ENCODE assay signal across 2 cellular contexts in genomic region chrX:13082286-13083065, GRCh38.
TF ChIP-seq lines count a peak whose summit lies in the region.

No MANE protein-coding gene starts in this region.

TF ChIP-seq in IMR-90, 13 proteins besides CTCF, POLR2A, EP300 and RAD21:
- no peak for TF ChIP-seq CHD1 (IDR thresholded peaks at IDR 0.05; ENCODE audit: low read depth, low read length)
- TF ChIP-seq RCOR1 (IDR thresholded peaks at IDR 0.05; ENCODE audit: insufficient replicate concordance, low read length): no peak
- no peak for TF ChIP-seq FOS (IDR thresholded peaks at IDR 0.05; ENCODE audit: low read depth, low read length)
- TF ChIP-seq NFE2L2 (IDR thresholded peaks at IDR 0.05; ENCODE audit: low read depth, low read length): no peak
- no peak for TF ChIP-seq CEBPB (IDR thresholded peaks at IDR 0.05; ENCODE audit: low read depth, low read length)
- TF ChIP-seq MXI1 (IDR thresholded peaks at IDR 0.05; ENCODE audit: borderline replicate concordance, low read depth, low read length): no peak
- no peak for TF ChIP-seq USF2 (IDR thresholded peaks at IDR 0.05; ENCODE audit: low read depth, low read length)
- TF ChIP-seq SMC3 (IDR thresholded peaks at IDR 0.05; ENCODE audit: low read depth, low read length): no peak
- no peak for TF ChIP-seq MAFK (IDR thresholded peaks at IDR 0.05; ENCODE audit: low read depth, low read length)

TF ChIP-seq in GM23338, 12 proteins besides CTCF, POLR2A, EP300 and RAD21:
- TF ChIP-seq REST (IDR thresholded peaks at IDR 0.05; ENCODE audit: unreplicated experiment): no peak
- no peak for TF ChIP-seq CREB1 (CRISPR knock-in tag; IDR thresholded peaks at IDR 0.05; ENCODE audit: low read depth)
- TF ChIP-seq POLR2AphosphoS5 (IDR thresholded peaks at IDR 0.05; ENCODE audit: low read depth): no peak
- no peak for TF ChIP-seq EZH2phosphoT487 (IDR thresholded peaks at IDR 0.05; ENCODE audit: unreplicated experiment)
- no peak for TF ChIP-seq ETS1 (IDR thresholded peaks at IDR 0.05)
- no peak for TF ChIP-seq NANOG (IDR thresholded peaks at IDR 0.05; ENCODE audit: borderline replicate concordance)
